Comparison of ENCODE assay signal across 13 cellular contexts in genomic region chr3:71301001-71301400, GRCh38.
DNase-seq lines count a peak whose midpoint lies in the region; ATAC-seq and TF ChIP-seq lines count a peak whose summit lies in the region.
"Had no signal": no experiment of that assay in that cellular context is flagged by ENCODE, and none has a peak within 500 bp of the region (broad histone marks: within the 10 kb centered on the region; RNA-seq: fewer than 3 reads in every experiment).

No MANE protein-coding gene starts in this region.

- H3K4me3 Mint-ChIP-seq in IgD-negative memory B cell (peak overlapping the region in 2 of 4 donors; percentile 3 to 58), naive B cell (peak overlapping the region; percentile 51 to 96 (median 87))
- H3K4me3 Mint-ChIP-seq: endodermal cell had no signal

- DNase-seq in naive B cell (no peak), superior temporal gyrus (ENCODE audit: extremely low spot score) (no peak), left ventricle myocardium inferior (no peak), SW480 (ENCODE audit: low spot score) (no peak)
- DNase-seq: adrenal gland; endodermal cell; hypothalamus; NCI-H774; small intestine; stimulated activated naive CD4-positive, alpha-beta T cell treated with Interleukin-2 at 50 U/mL for 16 hours had no signal

- H3K9me3 ChIP-seq in left ventricle myocardium inferior (replicated peaks) = no peaks in the 10 kb centered on the region
- H3K9me3 ChIP-seq: adrenal gland had no signal

- ATAC-seq in GM18519 (IDR thresholded peaks at IDR 0.05; ENCODE audit: low FRiP score, unreplicated experiment) = peak; percentile 70
- ATAC-seq in GM21447 (IDR thresholded peaks at IDR 0.05; ENCODE audit: unreplicated experiment) = peak; percentile 70
- no peak for ATAC-seq in naive B cell (ENCODE audit: low read depth in 2 of 2)

- peaks cover 0 to 1% (median 0%) of the 10 kb centered on the region in 3 donors for H3K9me3 Mint-ChIP-seq in IgD-negative memory B cell
- H3K9me3 Mint-ChIP-seq in naive B cell = no peaks in the 10 kb centered on the region
- H3K9me3 Mint-ChIP-seq: endodermal cell had no signal

- H3K4me1 Mint-ChIP-seq in IgD-negative memory B cell (peaks cover 7 to 41% (median 31%) of the 10 kb centered on the region in 3 donors), naive B cell (peaks cover 57 to 90% (median 81%) of the 10 kb centered on the region in 3 donors)

- H3K4me1 ChIP-seq in left ventricle myocardium inferior = peaks cover 31% of the 10 kb centered on the region

- TF ChIP-seq CTCF in left ventricle myocardium inferior (IDR thresholded peaks at IDR 0.05; ENCODE audit: borderline replicate concordance) = no peak

- H3K27me3 Mint-ChIP-seq in IgD-negative memory B cell (peaks cover 22% of the 10 kb centered on the region), naive B cell (no peaks in the 10 kb centered on the region)

- intact Hi-C loops in left ventricle myocardium inferior (cut with micrococcal nuclease) = loop anchor here (10.0 kb wide), 1 partner anchor 284 kb away; the partner anchor contains the start of gene FOXP1

- H3K27ac ChIP-seq in left ventricle myocardium inferior (replicated peaks) = no peak overlapping the region
- H3K27ac ChIP-seq: adrenal gland had no signal

- H3K27ac Mint-ChIP-seq in IgD-negative memory B cell (peak overlapping the region in 2 of 3 donors; percentile 2 to 60), naive B cell (peak overlapping the region; percentile 15 to 95 (median 44))

- no peaks in the 10 kb centered on the region for H3K27me3 ChIP-seq in left ventricle myocardium inferior (ENCODE audit: low read depth)
- H3K27me3 ChIP-seq: adrenal gland had no signal

- no peak overlapping the region for H3K4me3 ChIP-seq in left ventricle myocardium inferior
- H3K4me3 ChIP-seq: adrenal gland had no signal

- H3K36me3 Mint-ChIP-seq in IgD-negative memory B cell = peaks cover 3% of the 10 kb centered on the region
- H3K36me3 Mint-ChIP-seq in naive B cell = peaks cover 8 to 29% of the 10 kb centered on the region in 2 donors

- no peaks in the 10 kb centered on the region for H3K36me3 ChIP-seq in left ventricle myocardium inferior
- H3K36me3 ChIP-seq: adrenal gland had no signal

Comparison
In these comparisons a context has a peak if more than half of its experiments do, and no peak if none do; other contexts are left out.
1. ATAC-seq: peak in GM18519 (single experiment) and GM21447 (single experiment); none in naive B cell (0 of 2).